Comparison of ENCODE assay signal across 25 cellular contexts in the genomic region with DNA sequence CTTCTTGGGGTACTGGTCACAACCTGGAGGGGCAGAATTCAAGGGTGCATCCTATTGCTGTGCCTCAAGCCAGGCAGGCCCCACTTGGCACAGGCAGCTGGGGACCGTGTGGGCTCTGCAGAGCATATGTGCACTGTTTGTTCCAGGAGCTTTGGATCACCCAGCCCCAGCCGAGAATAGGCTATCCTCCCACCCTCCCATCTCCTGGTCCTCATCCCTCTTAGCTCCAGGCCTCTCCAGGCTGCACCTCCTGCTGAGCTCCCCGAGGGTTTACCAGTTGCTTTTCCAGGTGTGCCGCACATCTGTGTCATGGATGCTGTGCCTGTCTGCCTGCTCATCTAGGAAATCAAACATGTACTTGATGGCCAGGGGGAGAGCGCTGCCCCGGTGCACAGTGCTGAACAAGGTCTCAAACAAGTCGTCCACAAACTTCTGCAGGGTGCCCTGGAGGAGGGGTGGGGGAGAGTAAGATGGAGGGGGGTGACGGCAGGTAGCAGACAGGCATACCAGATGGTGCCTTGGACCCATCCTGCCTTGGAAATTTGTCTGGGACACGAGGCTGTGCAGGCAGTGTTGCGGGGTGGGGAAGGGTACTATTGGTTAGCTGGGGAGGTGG.
DNase-seq lines count a peak whose midpoint lies in the region; ATAC-seq and TF ChIP-seq lines count a peak whose summit lies in the region.
"Had no signal": no experiment of that assay in that cellular context is flagged by ENCODE, and none has a peak within 500 bp of the region (broad histone marks: within the 10 kb centered on the region; RNA-seq: fewer than 3 reads in every experiment).

No MANE protein-coding gene starts in this region.

- H3K36me3 ChIP-seq in gastroesophageal sphincter (peaks cover 0 to 81% of the 10 kb centered on the region in 2 donors), skeletal muscle satellite cell (ENCODE audit: insufficient read depth, low read length) (peaks cover 88% of the 10 kb centered on the region), vagina (no peaks in the 10 kb centered on the region), psoas muscle (ENCODE audit: insufficient read depth in 1 of 2, low read depth in 1 of 2) (peaks cover 0 to 82% of the 10 kb centered on the region in 2 donors)
- H3K36me3 ChIP-seq: neutrophil had no signal

- H3K9ac ChIP-seq in skeletal muscle satellite cell (ENCODE audit: low read depth, low read length): peak overlapping the region; percentile 43

- no peak for TF ChIP-seq POLR2A in gastroesophageal sphincter (IDR thresholded peaks at IDR 0.05)
- TF ChIP-seq POLR2A in vagina (IDR thresholded peaks at IDR 0.05): no peak

- DNase-seq in cardiac septum (ENCODE audit: low spot score): peak; percentile 49
- no peak for DNase-seq in left cardiac atrium
- DNase-seq in vagina (ENCODE audit: extremely low spot score in 2 of 2): no peak
- DNase-seq in psoas muscle: no peak
- DNase-seq: activated CD4-positive, alpha-beta T cell treated with anti-CD3 and anti-CD28 coated beads for 1 hour; activated naive CD4-positive, alpha-beta T cell treated with Interleukin-2 at 50 U/mL for 16 hours; activated T-cell treated with anti-CD3 and anti-CD28 coated beads, Interleukin-2, amount 50 U/mL, for 48 hours; BE2C; COR-L47; DND-41; immature natural killer cell; Kasumi-1; NCI-H2029; NCI-H345; PC-9; retina; T-helper 1 cell had no signal

- ATAC-seq in left cardiac atrium (no peak), gastroesophageal sphincter (no peak), HG02852 (IDR thresholded peaks at IDR 0.05; ENCODE audit: unreplicated experiment) (no peak), psoas muscle (no peak), HG02678 (IDR thresholded peaks at IDR 0.05; ENCODE audit: unreplicated experiment) (no peak)

- H3K27ac ChIP-seq in gastroesophageal sphincter (peak overlapping the region in 3 of 4 donors; percentile 72 to 81 (median 74)), vagina (peak overlapping the region; percentile 78), psoas muscle (no peak overlapping the region)
- H3K27ac ChIP-seq: epithelial cell of prostate, hepatocyte, neutrophil, PC-9, SJSA1 had no signal

- H3K27me3 ChIP-seq in gastroesophageal sphincter: no peaks in the 10 kb centered on the region
- no peaks in the 10 kb centered on the region for H3K27me3 ChIP-seq in skeletal muscle satellite cell (ENCODE audit: control insufficient read depth, insufficient read depth, low read length)
- no peaks in the 10 kb centered on the region for H3K27me3 ChIP-seq in vagina
- H3K27me3 ChIP-seq in psoas muscle (ENCODE audit: insufficient read depth in 3 of 3, low read length in 2 of 3): no peaks in the 10 kb centered on the region
- H3K27me3 ChIP-seq: BE2C, hepatocyte, SJSA1 had no signal

- H3K4me1 ChIP-seq in gastroesophageal sphincter (peaks cover 0 to 31% (median 28%) of the 10 kb centered on the region in 3 donors), skeletal muscle satellite cell (ENCODE audit: control insufficient read depth, insufficient read depth, low read length) (peaks cover 38% of the 10 kb centered on the region), vagina (peaks cover 39% of the 10 kb centered on the region), psoas muscle (peaks cover 5% of the 10 kb centered on the region)
- H3K4me1 ChIP-seq: BE2C had no signal

- no peak for TF ChIP-seq EP300 in gastroesophageal sphincter (IDR thresholded peaks at IDR 0.05)

- H3K4me3 ChIP-seq in gastroesophageal sphincter (no peak overlapping the region), skeletal muscle satellite cell (ENCODE audit: low read length) (no peak overlapping the region), vagina (no peak overlapping the region), psoas muscle (no peak overlapping the region)
- H3K4me3 ChIP-seq: hepatocyte, PC-9, SJSA1 had no signal

- TF ChIP-seq CTCF in gastroesophageal sphincter (IDR thresholded peaks at IDR 0.05) (no peak), vagina (IDR thresholded peaks at IDR 0.05) (no peak), psoas muscle (IDR thresholded peaks at IDR 0.05) (no peak)

- no peak overlapping the region for H3K4me2 ChIP-seq in skeletal muscle satellite cell (ENCODE audit: low read length)
- H3K4me2 ChIP-seq: hepatocyte, PC-9 had no signal

- WGBS in gastroesophageal sphincter (ENCODE audit: low coverage in 1 of 2), 2 donors: 58 to 85% methylated on average over 4 to 5 of the region's 10 CpGs
- 70 to 83% (median 73%) methylated on average over 10 of the region's 10 CpGs for WGBS in psoas muscle, 3 donors

- intact Hi-C loops in cardiac septum (cut with DNase I): no loop called here
- intact Hi-C loops in left cardiac atrium (cut with DNase I): loop anchor here in 1 of 2 donors (10.0 kb wide), 1 partner anchor 63 kb away; no protein-coding TSS in a partner anchor
- intact Hi-C loops in vagina (cut with DNase I): no loop called here
- intact Hi-C loops in psoas muscle (cut with DNase I): no loop called here

- H3K9me3 ChIP-seq in gastroesophageal sphincter (no peaks in the 10 kb centered on the region), skeletal muscle satellite cell (replicated peaks; ENCODE audit: low read length) (no peaks in the 10 kb centered on the region), vagina (no peaks in the 10 kb centered on the region), psoas muscle (no peaks in the 10 kb centered on the region)
- H3K9me3 ChIP-seq: BE2C, neutrophil, SJSA1 had no signal
